In genomic region chr15:52730163-52730562, GRCh38 we compare ENCODE assay signal across 9 cellular contexts. TPM values are rescaled to one million over a fixed set of nuclear protein-coding genes. Genes with fewer than 3 reads are reported as not detected.
DNase-seq lines count a peak whose midpoint lies in the region; TF ChIP-seq lines count a peak whose summit lies in the region.
"Had no signal": no experiment of that assay in that cellular context is flagged by ENCODE, and none has a peak within 500 bp of the region (broad histone marks: within the 10 kb centered on the region; RNA-seq: fewer than 3 reads in every experiment).

No MANE protein-coding gene starts in this region.

- DNase-seq in AG09319 (ENCODE audit: extremely low read depth, low read depth) (peak; percentile 41), GM19238 (ENCODE audit: insufficient read length, low spot score) (peak; percentile 10), testis (no peak), iPS-NIHi7 (ENCODE audit: extremely low spot score) (no peak), tibial nerve (ENCODE audit: low spot score in 2 of 2) (no peak)
- peak; percentile 68 for DNase-seq in Jurkat, Clone E6-1 (ENCODE audit: low read depth, low spot score)
- DNase-seq in activated naive CD4-positive, alpha-beta T cell treated with anti-CD3 and anti-CD28 coated beads, Interleukin-2, amount 10 ng/mL, durations not matched to agents 7 days and 5 days: peak; percentile 52

- H3K36me3 ChIP-seq in skeletal muscle satellite cell (ENCODE audit: insufficient read depth, low read length) (no peaks in the 10 kb centered on the region), testis (ENCODE audit: low read depth, missing control alignments) (no peaks in the 10 kb centered on the region), tibial nerve (no peaks in the 10 kb centered on the region)

- 74 to 77% methylated on average over 4 of the region's 4 CpGs for WGBS in testis, 2 donors
- 54 to 59% methylated on average over 4 of the region's 4 CpGs for WGBS in tibial nerve, 2 donors

- peak in 1 of 2 donors; percentile 53 for TF ChIP-seq EP300 in tibial nerve (IDR thresholded peaks at IDR 0.05)

- H3K9me3 ChIP-seq in skeletal muscle satellite cell (replicated peaks; ENCODE audit: low read length): no peaks in the 10 kb centered on the region
- no peaks in the 10 kb centered on the region for H3K9me3 ChIP-seq in testis
- no peaks in the 10 kb centered on the region for H3K9me3 ChIP-seq in tibial nerve

- TF ChIP-seq POLR2A in testis (IDR thresholded peaks at IDR 0.05) (no peak), tibial nerve (IDR thresholded peaks at IDR 0.05) (no peak)

- H3K27me3 Mint-ChIP-seq in activated naive CD4-positive, alpha-beta T cell treated with anti-CD3 and anti-CD28 coated beads, Interleukin-2, amount 10 ng/mL, durations not matched to agents 7 days and 5 days: no peaks in the 10 kb centered on the region

- H3K27me3 ChIP-seq in skeletal muscle satellite cell (ENCODE audit: control insufficient read depth, insufficient read depth, low read length): no peaks in the 10 kb centered on the region
- no peaks in the 10 kb centered on the region for H3K27me3 ChIP-seq in testis
- no peaks in the 10 kb centered on the region for H3K27me3 ChIP-seq in tibial nerve

- no peak overlapping the region for H3K4me3 Mint-ChIP-seq in activated naive CD4-positive, alpha-beta T cell treated with anti-CD3 and anti-CD28 coated beads, Interleukin-2, amount 10 ng/mL, durations not matched to agents 7 days and 5 days

- peak overlapping the region; percentile 70 for H3K27ac Mint-ChIP-seq in activated naive CD4-positive, alpha-beta T cell treated with anti-CD3 and anti-CD28 coated beads, Interleukin-2, amount 10 ng/mL, durations not matched to agents 7 days and 5 days

- no peaks in the 10 kb centered on the region for H3K36me3 Mint-ChIP-seq in activated naive CD4-positive, alpha-beta T cell treated with anti-CD3 and anti-CD28 coated beads, Interleukin-2, amount 10 ng/mL, durations not matched to agents 7 days and 5 days

- no peak overlapping the region for H3K9ac ChIP-seq in skeletal muscle satellite cell (ENCODE audit: low read depth, low read length)

- H3K4me1 Mint-ChIP-seq in activated naive CD4-positive, alpha-beta T cell treated with anti-CD3 and anti-CD28 coated beads, Interleukin-2, amount 10 ng/mL, durations not matched to agents 7 days and 5 days: peaks cover 51% of the 10 kb centered on the region

- CTCF ChIA-PET in activated naive CD4-positive, alpha-beta T cell treated with anti-CD3 and anti-CD28 coated beads, Interleukin-2, amount 10 ng/mL, durations not matched to agents 7 days and 5 days (lab: Charles Lee): interaction anchor here (1.5 to 2.8 kb wide), 3 partner anchors 264 to 474 kb away, joined by 4 to 19 read pairs (median 6); no protein-coding TSS in a partner anchor

- H3K4me2 ChIP-seq in skeletal muscle satellite cell (ENCODE audit: low read length): peak overlapping the region; percentile 24

- H3K27ac ChIP-seq in testis: no peak overlapping the region
- H3K27ac ChIP-seq in tibial nerve: no peak overlapping the region

- intact Hi-C loops in testis (cut with DNase I; ENCODE audit: low total_unique reads): no loop called here

- H3K4me1 ChIP-seq in skeletal muscle satellite cell (ENCODE audit: control insufficient read depth, insufficient read depth, low read length): peaks cover 36% of the 10 kb centered on the region
- peaks cover 7% of the 10 kb centered on the region for H3K4me1 ChIP-seq in testis
- H3K4me1 ChIP-seq in tibial nerve: peaks cover 0 to 8% (median 3%) of the 10 kb centered on the region in 4 donors

- TF ChIP-seq CTCF in AG09319 (IDR thresholded peaks at IDR 0.05; ENCODE audit: low read depth, low read length): no peak
- no peak for TF ChIP-seq CTCF in testis (IDR thresholded peaks at IDR 0.05)
- TF ChIP-seq CTCF in tibial nerve (IDR thresholded peaks at IDR 0.05): no peak

- H3K9me3 Mint-ChIP-seq in activated naive CD4-positive, alpha-beta T cell treated with anti-CD3 and anti-CD28 coated beads, Interleukin-2, amount 10 ng/mL, durations not matched to agents 7 days and 5 days: no peaks in the 10 kb centered on the region

- H3K4me3 ChIP-seq in Jurkat, Clone E6-1 (ENCODE audit: low read length): no peak overlapping the region
- H3K4me3 ChIP-seq in skeletal muscle satellite cell (ENCODE audit: low read length): peak overlapping the region; percentile 8
- no peak overlapping the region for H3K4me3 ChIP-seq in testis
- no peak overlapping the region for H3K4me3 ChIP-seq in tibial nerve

RNA-seq across cellular contexts. Expression of gene ATOSA, which starts 51.0 kb away (rescaled TPM):
- polyA plus RNA-seq in Jurkat, Clone E6-1 (2012; ENCODE audit: insufficient read depth, insufficient read length): 7.5 TPM
- 15.5 and 18.0 TPM in 2 replicates for total RNA-seq in skeletal muscle satellite cell (2012; rRNA removed)
- total RNA-seq in testis (100 to 1,000 TPM; 128 to 129 TPM), tibial nerve (10 to 100 TPM; 64.5 to 98.8 (median 88.5) TPM)
- polyA plus RNA-seq in testis (ENCODE audit: insufficient read depth, low read depth, low replicate concordance): 37.9 TPM

RNA-seq across cellular contexts. Expression of gene ONECUT1, which starts 60.0 kb away (rescaled TPM):
- polyA plus RNA-seq in Jurkat, Clone E6-1 (2012; ENCODE audit: insufficient read depth, insufficient read length): 2.6 TPM
- not detected in 2 replicates for total RNA-seq in skeletal muscle satellite cell (2012; rRNA removed)
- total RNA-seq in testis: 1 to 10 TPM; 3.4 to 10.0 TPM
- polyA plus RNA-seq in testis (ENCODE audit: insufficient read depth, low read depth, low replicate concordance): 3.6 TPM
- total RNA-seq in tibial nerve: 1 to 10 TPM in 1 of 4 donors, under 1 TPM in 1, not detected in 2; 0.22 to 2.4 TPM
- total RNA-seq: epithelial cell of proximal tubule had no signal

Comparison
In these comparisons a context has a peak if more than half of its experiments do, and no peak if none do; other contexts are left out.
1. DNase-seq: peak in AG09319 (single experiment), GM19238 (single experiment), Jurkat, Clone E6-1 (single experiment) and activated naive CD4-positive, alpha-beta T cell treated with anti-CD3 and anti-CD28 coated beads, Interleukin-2, amount 10 ng/mL, durations not matched to agents 7 days and 5 days (single experiment); none in testis (single experiment), iPS-NIHi7 (single experiment) and tibial nerve (0 of 2).